ENCODE assay signal across 8 cellular contexts in the genomic region with DNA sequence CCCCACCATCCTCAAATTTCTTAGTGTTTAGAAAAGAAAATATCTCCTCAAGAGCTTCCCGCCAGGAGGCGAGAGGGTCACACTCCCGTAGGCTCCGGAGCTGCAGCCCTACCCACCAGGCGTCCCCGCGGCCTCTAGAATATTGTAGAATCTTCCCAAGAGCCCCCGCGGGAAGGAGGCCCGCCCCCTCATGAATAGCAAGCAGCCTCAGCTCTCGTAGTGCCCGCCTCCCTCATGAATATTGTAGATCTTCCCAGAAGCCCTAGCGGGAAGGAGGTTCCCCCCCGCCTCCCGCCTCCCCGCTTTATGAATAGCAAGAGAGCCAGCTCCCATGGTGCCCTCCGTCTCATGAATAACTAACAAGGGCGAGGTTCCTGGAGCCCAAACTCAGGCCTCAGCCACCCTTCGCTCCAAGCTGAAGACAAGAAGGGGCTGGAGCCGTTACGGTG. TPM values are rescaled to one million over a fixed set of nuclear protein-coding genes. Genes with fewer than 3 reads are reported as not detected.
DNase-seq lines count a peak whose midpoint lies in the region; ATAC-seq and TF ChIP-seq lines count a peak whose summit lies in the region.

A gene with protein sequence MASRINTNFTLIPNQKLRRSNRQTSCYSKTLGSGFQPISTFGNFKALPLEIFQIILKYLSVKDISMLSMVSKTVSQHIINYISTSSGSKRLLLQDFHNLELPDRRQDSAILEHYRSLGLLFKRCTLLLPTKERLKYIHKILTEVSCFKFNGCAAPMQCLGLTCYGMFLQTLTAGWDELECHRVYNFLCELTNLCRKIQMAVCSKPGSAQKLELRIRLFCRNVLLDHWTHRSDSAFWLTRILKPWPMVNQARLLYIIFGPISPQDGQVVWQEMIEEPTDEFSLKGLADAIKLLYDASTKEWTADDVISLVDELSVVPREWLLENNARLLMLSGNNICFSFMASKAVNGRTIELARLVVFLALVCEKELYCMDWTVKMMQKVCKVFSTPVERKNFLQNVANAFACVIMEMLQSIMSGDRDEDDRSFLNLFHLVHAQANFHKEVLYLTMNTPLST (minus strand): TSS at position 114 of the 449 bp plus-strand sequence. CDS start 4,378 bp downstream, outside the sequence.

- peaks cover 7% of the 10 kb centered on the region for H3K4me1 ChIP-seq in RWPE2 (ENCODE audit: insufficient read depth, poor library complexity, severe bottlenecking)

- TF ChIP-seq CTCF in GM06990 (IDR thresholded peaks at IDR 0.05; ENCODE audit: insufficient read depth, low read length, poor library complexity, severe bottlenecking) (no peak), RWPE2 (IDR thresholded peaks at IDR 0.05; ENCODE audit: poor library complexity, severe bottlenecking) (no peak)

- H3K9me3 Mint-ChIP-seq in activated naive CD8-positive, alpha-beta T cell treated with anti-CD3 and anti-CD28 coated beads for 36 hours = no peaks in the 10 kb centered on the region
- no peaks in the 10 kb centered on the region for H3K9me3 Mint-ChIP-seq in stimulated activated naive CD8-positive, alpha-beta T cell treated with anti-CD3 and anti-CD28 coated beads, Interleukin-15, amount 100 ng/mL, for 72 hours

- DNase-seq in GM06990 (ENCODE audit: extremely low read depth, insufficient read length) (peak; percentile 59), RWPE2 (ENCODE audit: low spot score) (peak; percentile 92), glomerular visceral epithelial cell (ENCODE audit: extremely low spot score) (peak; percentile 50), nucleus accumbens (lab: John Stamatoyannopoulos, UW) (peak; percentile 19 to 94 (median 79)), NCI-H1694 treated with DMSO at 0.1 percent for 48 hours (lab: John Stamatoyannopoulos, UW) (no peak)
- DNase-seq in activated naive CD8-positive, alpha-beta T cell treated with anti-CD3 and anti-CD28 coated beads for 36 hours = peak; percentile 79
- peak; percentile 75 to 89 for DNase-seq in stimulated activated naive CD8-positive, alpha-beta T cell treated with anti-CD3 and anti-CD28 coated beads, Interleukin-15, amount 100 ng/mL, for 72 hours

- no peaks in the 10 kb centered on the region for H3K27me3 ChIP-seq in GM06990 (replicated peaks; ENCODE audit: control insufficient read depth, insufficient read depth, low read length)
- H3K27me3 ChIP-seq in RWPE2 (ENCODE audit: insufficient read depth, poor library complexity, severe bottlenecking) = no peaks in the 10 kb centered on the region

- H3K4me1 Mint-ChIP-seq in activated naive CD8-positive, alpha-beta T cell treated with anti-CD3 and anti-CD28 coated beads for 36 hours = peaks cover 10% of the 10 kb centered on the region
- peaks cover 10% of the 10 kb centered on the region for H3K4me1 Mint-ChIP-seq in stimulated activated naive CD8-positive, alpha-beta T cell treated with anti-CD3 and anti-CD28 coated beads, Interleukin-15, amount 100 ng/mL, for 72 hours

- H3K27me3 Mint-ChIP-seq in activated naive CD8-positive, alpha-beta T cell treated with anti-CD3 and anti-CD28 coated beads for 36 hours = no peaks in the 10 kb centered on the region
- no peaks in the 10 kb centered on the region for H3K27me3 Mint-ChIP-seq in stimulated activated naive CD8-positive, alpha-beta T cell treated with anti-CD3 and anti-CD28 coated beads, Interleukin-15, amount 100 ng/mL, for 72 hours

- H3K27ac Mint-ChIP-seq in activated naive CD8-positive, alpha-beta T cell treated with anti-CD3 and anti-CD28 coated beads for 36 hours = peak within 1 kb of the TSS; percentile 84
- peak within 1 kb of the TSS; percentile 89 for H3K27ac Mint-ChIP-seq in stimulated activated naive CD8-positive, alpha-beta T cell treated with anti-CD3 and anti-CD28 coated beads, Interleukin-15, amount 100 ng/mL, for 72 hours

- H3K4me3 ChIP-seq in GM06990 (replicated peaks; ENCODE audit: low read depth, low read length) (peak within 1 kb of the TSS; percentile 31), RWPE2 (ENCODE audit: severe bottlenecking) (peak within 1 kb of the TSS; percentile 29)

- peak; percentile 99 for ATAC-seq in RWPE2 (ENCODE audit: low read depth)
- ATAC-seq in stimulated activated naive CD8-positive, alpha-beta T cell treated with anti-CD3 and anti-CD28 coated beads, Interleukin-15, amount 100 ng/mL, for 72 hours = peak; percentile 99
- no peak for ATAC-seq in GM19351 (IDR thresholded peaks at IDR 0.05; ENCODE audit: unreplicated experiment)

- H3K27ac ChIP-seq in RWPE2 (ENCODE audit: poor library complexity, severe bottlenecking) = peak within 1 kb of the TSS; percentile 23

- H3K4me3 Mint-ChIP-seq in activated naive CD8-positive, alpha-beta T cell treated with anti-CD3 and anti-CD28 coated beads for 36 hours = peak within 1 kb of the TSS; percentile 75
- H3K4me3 Mint-ChIP-seq in stimulated activated naive CD8-positive, alpha-beta T cell treated with anti-CD3 and anti-CD28 coated beads, Interleukin-15, amount 100 ng/mL, for 72 hours = peak within 1 kb of the TSS; percentile 82

- no peaks in the 10 kb centered on the region for H3K36me3 ChIP-seq in GM06990 (ENCODE audit: control insufficient read depth, insufficient read depth, low read length)
- H3K36me3 ChIP-seq in RWPE2 (ENCODE audit: low read depth) = no peaks in the 10 kb centered on the region

- no peaks in the 10 kb centered on the region for H3K9me3 ChIP-seq in RWPE2 (ENCODE audit: severe bottlenecking)

- peaks cover 5% of the 10 kb centered on the region for H3K36me3 Mint-ChIP-seq in activated naive CD8-positive, alpha-beta T cell treated with anti-CD3 and anti-CD28 coated beads for 36 hours

RNA-seq across cellular contexts. Expression of the gene that starts here (rescaled TPM):
- total RNA-seq in activated naive CD8-positive, alpha-beta T cell treated with anti-CD3 and anti-CD28 coated beads for 36 hours = under 1 TPM in 1 of 2 experiments, not detected in 1; 0.12 TPM

Comparison
In these comparisons a context has a peak if more than half of its experiments do, and no peak if none do; other contexts are left out.
1. Peak in DNase-seq in activated naive CD8-positive, alpha-beta T cell treated with anti-CD3 and anti-CD28 coated beads for 36 hours; RNA of the gene not detected or under 1 TPM.